1 cellular context compared by ENCODE assay signal in the genomic region with DNA sequence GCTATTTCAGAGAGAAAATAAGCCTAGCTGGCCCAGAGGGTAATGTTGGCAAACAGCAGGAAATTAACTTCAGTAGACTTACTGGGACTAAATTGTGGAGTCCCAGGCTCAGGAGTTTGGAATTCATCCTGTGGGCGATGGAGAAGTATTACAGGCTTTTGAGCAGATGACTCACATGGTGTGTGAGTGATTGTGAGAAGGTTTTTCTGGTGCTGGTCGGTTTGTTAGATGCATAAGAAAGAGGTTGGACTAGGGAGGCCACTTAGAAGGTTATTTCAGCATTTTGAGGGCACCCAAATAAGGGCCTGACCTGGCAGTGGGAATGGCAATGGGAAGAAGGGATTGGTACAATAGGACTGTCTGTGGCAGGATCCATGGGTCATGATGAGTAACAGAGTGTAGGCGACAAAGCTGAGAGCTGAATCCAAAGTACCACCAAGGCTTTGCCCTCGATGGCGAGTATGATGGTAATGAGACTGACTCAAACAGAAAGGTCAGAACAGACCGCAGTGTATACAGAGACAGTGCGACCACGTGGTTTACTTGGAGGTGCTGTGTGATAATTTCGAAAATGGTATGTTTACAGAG.
TF ChIP-seq lines count a peak whose summit lies in the region.

No MANE protein-coding gene starts in this region.

TF ChIP-seq in HepG2, 621 proteins besides CTCF, POLR2A, EP300 and RAD21 (continued from another document):
- TF ChIP-seq FOXK1 (CRISPR knock-in tag; IDR thresholded peaks at IDR 0.05; ENCODE audit: borderline replicate concordance, low read depth): peak; percentile 25; the same call in 1 of the 2 replicates
- 0 out of 2 replicates have a peak, but pooled peaks have one; percentile 18 for TF ChIP-seq GABPB1 (CRISPR knock-in tag; IDR thresholded peaks at IDR 0.05)
- TF ChIP-seq BCL6 (CRISPR knock-in tag; IDR thresholded peaks at IDR 0.05): peak; percentile 55; the same call in 1 of the 2 replicates
- TF ChIP-seq KLF13 (CRISPR knock-in tag; IDR thresholded peaks at IDR 0.05): no peak
